Comparison of ENCODE assay signal across 17 cellular contexts in genomic region chr17:57750930-57751329, GRCh38. TPM values are rescaled to one million over a fixed set of nuclear protein-coding genes. Genes with fewer than 3 reads are reported as not detected.
A peak's percentile ranks its signal among the peaks of the same experiment; 100 is the strongest.
DNase-seq lines count a peak whose midpoint lies in the region; ATAC-seq and TF ChIP-seq lines count a peak whose summit lies in the region.
"Had no signal": no experiment of that assay in that cellular context is flagged by ENCODE, and none has a peak within 500 bp of the region (broad histone marks: within the 10 kb centered on the region; RNA-seq: fewer than 3 reads in every experiment).

No MANE protein-coding gene starts in this region.

- H3K9me3 ChIP-seq in right atrium auricular region (no peaks in the 10 kb centered on the region), left ventricle myocardium inferior (replicated peaks) (no peaks in the 10 kb centered on the region), upper lobe of right lung (no peaks in the 10 kb centered on the region)
- H3K9me3 ChIP-seq: SK-N-SH had no signal

- intact Hi-C loops in Right ventricle myocardium superior (cut with DNase I) (no loop called here), left ventricle myocardium inferior (cut with micrococcal nuclease) (no loop called here), upper lobe of right lung (cut with DNase I) (loop anchor here (10.0 kb wide), 1 partner anchor 84 kb away; no protein-coding TSS in a partner anchor)

- TF ChIP-seq CTCF in right atrium auricular region (IDR thresholded peaks at IDR 0.05) (no peak), left ventricle myocardium inferior (IDR thresholded peaks at IDR 0.05; ENCODE audit: borderline replicate concordance) (no peak), neural crest cell (conservative IDR thresholded peaks at IDR 0.05) (no peak), upper lobe of right lung (IDR thresholded peaks at IDR 0.05) (no peak)

- no peak for DNase-seq in Right ventricle myocardium superior
- DNase-seq in right atrium auricular region (ENCODE audit: low spot score) = no peak
- no peak for DNase-seq in left ventricle myocardium inferior
- no peak for DNase-seq in neural crest cell (ENCODE audit: low read depth, low spot score)
- DNase-seq in upper lobe of right lung = no peak
- no peak for DNase-seq in GM03348 (ENCODE audit: low spot score)
- no peak for DNase-seq in islet precursor cell
- DNase-seq in NCI-H1092 treated with DMSO at 0.1 percent for 48 hours (lab: John Stamatoyannopoulos, UW) = no peak
- DNase-seq: CD8-positive, alpha-beta memory T cell; DND-41; NCI-H1092; NCI-H1694; NCI-H510A treated with DMSO at 0.1 percent for 48 hours; SK-N-SH had no signal

- H3K4me3 ChIP-seq in right atrium auricular region (no peak overlapping the region), left ventricle myocardium inferior (no peak overlapping the region), upper lobe of right lung (no peak overlapping the region)

- H3K27ac Mint-ChIP-seq in neural crest cell (ENCODE audit: unreplicated experiment) = peak overlapping the region; percentile 16

- H3K36me3 ChIP-seq in right atrium auricular region (no peaks in the 10 kb centered on the region), left ventricle myocardium inferior (no peaks in the 10 kb centered on the region), upper lobe of right lung (no peaks in the 10 kb centered on the region)

- no peaks in the 10 kb centered on the region for H3K36me3 Mint-ChIP-seq in neural crest cell (ENCODE audit: low read depth)
- H3K36me3 Mint-ChIP-seq: CD8-positive, alpha-beta memory T cell had no signal

- ATAC-seq in Right ventricle myocardium superior (ENCODE audit: poor library complexity) (peak; percentile 64), upper lobe of right lung (peak; percentile 25)

- H3K27me3 Mint-ChIP-seq in neural crest cell (ENCODE audit: low read depth) = no peaks in the 10 kb centered on the region

- H3K4me1 ChIP-seq in right atrium auricular region (peaks cover 0 to 6% of the 10 kb centered on the region in 2 donors), left ventricle myocardium inferior (peaks cover 4% of the 10 kb centered on the region), upper lobe of right lung (peaks cover 12% of the 10 kb centered on the region)

- H3K27me3 ChIP-seq in right atrium auricular region (no peaks in the 10 kb centered on the region), left ventricle myocardium inferior (ENCODE audit: low read depth) (peaks cover 18% of the 10 kb centered on the region), upper lobe of right lung (no peaks in the 10 kb centered on the region)

- H3K4me1 Mint-ChIP-seq in neural crest cell = peaks cover 32% of the 10 kb centered on the region

- H3K4me3 Mint-ChIP-seq in neural crest cell = no peak overlapping the region

- H3K27ac ChIP-seq in right atrium auricular region = no peak overlapping the region
- H3K27ac ChIP-seq in left ventricle myocardium inferior (replicated peaks) = peak overlapping the region; percentile 39
- no peak overlapping the region for H3K27ac ChIP-seq in upper lobe of right lung

- no peaks in the 10 kb centered on the region for H3K9me3 Mint-ChIP-seq in neural crest cell
- H3K9me3 Mint-ChIP-seq: CD8-positive, alpha-beta memory T cell had no signal

RNA-seq across cellular contexts. Expression of gene CCDC182, which starts 5.8 kb away (rescaled TPM):
- total RNA-seq in Right ventricle myocardium superior (not detected), right atrium auricular region (not detected), left ventricle myocardium inferior (not detected), neural crest cell (not detected in 2 replicates), upper lobe of right lung (not detected)
- total RNA-seq: A172; CD8-positive, alpha-beta memory T cell; H4; HT1080 had no signal
